25 cellular contexts compared by ENCODE assay signal in genomic region chr3:196572389-196572788, GRCh38. TPM values are rescaled to one million over a fixed set of nuclear protein-coding genes. Genes with fewer than 3 reads are reported as not detected.
"Had no signal": no experiment of that assay in that cellular context is flagged by ENCODE, and none has a peak within 500 bp of the region (broad histone marks: within the 10 kb centered on the region; RNA-seq: fewer than 3 reads in every experiment).

No MANE protein-coding gene starts in this region.

- ATAC-seq: activated T-cell treated with anti-CD3 and anti-CD28 coated beads, Interleukin-2, amount 50 U/mL, for 4 hours; T-cell had no signal

- FAIRE-seq: astrocyte, TTC549 had no signal

- H3K4me3 ChIP-seq: MG63 had no signal

- H3K27me3 ChIP-seq: MG63 had no signal

- H3K9me3 ChIP-seq: MG63 had no signal

- DNase-seq: activated B cell treated with CpG ODN at 0.5 μM for 24 hours; activated CD4-positive, alpha-beta memory T cell treated with anti-CD3 and anti-CD28 coated beads for 36 hours; activated CD4-positive, alpha-beta T cell treated with anti-CD3 and anti-CD28 coated beads, Interleukin-2, amount 10 ng/mL, durations not matched to agents 7 days and 5 days; activated CD8-positive, alpha-beta memory T cell treated with anti-CD3 and anti-CD28 coated beads for 24 hours; activated effector memory CD4-positive, alpha-beta T cell treated with anti-CD3 and anti-CD28 coated beads, Interleukin-2, amount 50 U/mL, for 16 hours; activated naive CD4-positive, alpha-beta T cell treated with anti-CD3 and anti-CD28 coated beads for 36 hours; activated T-cell treated with anti-CD3 and anti-CD28 coated beads, Interleukin-2, amount 50 U/mL, for 4 hours; amygdala; MG63; NCI-H1105; NCI-H1436; NCI-H1694 treated with DMSO at 0.1 percent for 48 hours; NCI-H2029 treated with DMSO at 0.1 percent for 48 hours; NCI-H345; NCI-H510A; NCI-H526 treated with DMSO at 0.1 percent for 48 hours; NCI-H82; NK-92 treated with Interleukin-12 subunit alpha and Interleukin-12 subunit beta, amount 100 ng/mL, for 24 hours; SIG-M5; T-cell; T-helper 2 cell; T1000 had no signal

RNA-seq across cellular contexts. Expression of gene SMCO1, which starts 57.2 kb away (rescaled TPM):
- total RNA-seq: activated B cell treated with CpG ODN at 0.5 μM for 24 hours; activated CD4-positive, alpha-beta memory T cell treated with anti-CD3 and anti-CD28 coated beads for 36 hours; activated CD4-positive, alpha-beta T cell treated with anti-CD3 and anti-CD28 coated beads, Interleukin-2, amount 10 ng/mL, durations not matched to agents 7 days and 5 days; activated naive CD4-positive, alpha-beta T cell treated with anti-CD3 and anti-CD28 coated beads for 36 hours; activated T-cell treated with anti-CD3 and anti-CD28 coated beads, Interleukin-2, amount 50 U/mL, for 4 hours; astrocyte; RPMI7951; T-cell had no signal
